ENCODE assay signal across 18 cellular contexts in the genomic region with DNA sequence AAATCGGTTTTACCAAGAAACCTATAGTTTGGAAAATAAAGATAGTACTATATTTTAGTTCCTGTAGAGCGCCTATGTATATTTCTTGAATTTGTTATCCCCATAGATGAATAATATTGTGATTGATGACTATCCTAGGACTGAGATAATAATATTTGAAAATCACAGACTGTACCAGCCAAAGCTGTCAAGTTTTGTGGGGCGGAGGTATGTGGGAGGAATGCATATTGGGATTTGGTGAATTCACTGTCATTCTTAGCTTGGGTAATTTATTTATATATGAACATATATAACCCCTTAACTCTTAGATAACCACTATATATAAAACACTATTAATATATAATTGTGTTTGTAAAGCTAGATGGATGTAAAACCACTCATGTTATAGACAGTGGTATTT.
"Had no signal": no experiment of that assay in that cellular context is flagged by ENCODE, and none has a peak within 500 bp of the region (broad histone marks: within the 10 kb centered on the region; RNA-seq: fewer than 3 reads in every experiment).

No MANE protein-coding gene starts in this region.

- DNase-seq: colonic mucosa; cortex of kidney; dermis blood vessel endothelial cell; dorsolateral prefrontal cortex; effector CD4-positive, alpha-beta T cell; effector CD8-positive, alpha-beta T cell; effector memory CD4-positive, alpha-beta T cell; effector memory CD8-positive, alpha-beta T cell; endodermal cell; erythroblast; esophagus squamous epithelium; foreskin fibroblast; foreskin keratinocyte; foreskin melanocyte; gastrocnemius medialis; glutamatergic neuron; heart left ventricle; heart right ventricle had no signal
